ENCODE assay signal across 9 cellular contexts in the genomic region with DNA sequence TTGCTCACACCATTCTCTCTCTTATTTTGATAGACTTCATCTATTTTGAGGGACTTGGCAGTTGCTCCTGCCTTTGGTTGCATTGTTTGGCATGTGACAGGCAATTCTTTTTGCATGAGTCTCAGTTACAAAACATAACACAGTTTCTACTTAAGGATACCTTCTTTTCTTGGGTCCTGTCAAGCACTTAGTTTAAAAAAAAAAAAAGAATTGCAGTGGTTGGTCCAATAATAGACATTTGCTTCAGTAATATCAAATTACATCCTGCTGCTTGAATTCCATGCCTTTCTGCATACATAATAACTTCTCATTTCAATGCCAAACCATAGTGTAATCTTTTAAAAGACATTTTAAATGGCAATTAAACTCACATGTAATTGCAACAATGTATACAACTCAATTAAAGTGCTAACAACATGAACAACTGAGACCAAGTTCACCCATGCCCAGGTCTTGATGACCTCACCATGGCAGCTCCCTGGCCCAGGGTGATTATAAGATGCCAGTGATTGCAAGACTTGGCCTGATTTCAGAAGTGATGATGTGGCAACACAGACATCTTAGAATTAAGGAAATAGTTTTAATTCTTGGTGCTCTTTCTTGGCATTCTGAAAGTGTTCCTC. TPM values are rescaled to one million over a fixed set of nuclear protein-coding genes. Genes with fewer than 3 reads are reported as not detected.
DNase-seq lines count a peak whose midpoint lies in the region; ATAC-seq and TF ChIP-seq lines count a peak whose summit lies in the region.
"Had no signal": no experiment of that assay in that cellular context is flagged by ENCODE, and none has a peak within 500 bp of the region (broad histone marks: within the 10 kb centered on the region; RNA-seq: fewer than 3 reads in every experiment).

No MANE protein-coding gene starts in this region.

- H3K36me3 ChIP-seq in WERI-Rb-1 = no peaks in the 10 kb centered on the region
- H3K36me3 ChIP-seq in right lobe of liver = no peaks in the 10 kb centered on the region

- no peak overlapping the region for H3K4me3 Mint-ChIP-seq in naive thymus-derived CD8-positive, alpha-beta T cell

- H3K27me3 ChIP-seq in WERI-Rb-1 (ENCODE audit: insufficient read depth, low read depth, severe bottlenecking) (peaks cover 4% of the 10 kb centered on the region), right lobe of liver (no peaks in the 10 kb centered on the region)

- H3K36me3 Mint-ChIP-seq in naive thymus-derived CD8-positive, alpha-beta T cell = peaks cover 0 to 14% (median 2%) of the 10 kb centered on the region in 3 donors

- H3K4me1 Mint-ChIP-seq in naive thymus-derived CD8-positive, alpha-beta T cell = peaks cover 11 to 40% (median 28%) of the 10 kb centered on the region in 4 donors

- TF ChIP-seq CTCF in WERI-Rb-1 (IDR thresholded peaks at IDR 0.05; ENCODE audit: low read depth, low read length) (no peak), right lobe of liver (IDR thresholded peaks at IDR 0.05) (no peak)

- DNase-seq in ELR (ENCODE audit: low read depth) (peak; percentile 75), NCI-H446 treated with DMSO at 0.1 percent for 48 hours (lab: John Stamatoyannopoulos, UW) (peak; percentile 62), epithelial cell of prostate (ENCODE audit: low read depth, low spot score) (peak; percentile 73), pulmonary artery endothelial cell (ENCODE audit: low read depth, low spot score) (peak; percentile 68), WERI-Rb-1 (no peak), right lobe of liver (no peak)
- DNase-seq in naive thymus-derived CD8-positive, alpha-beta T cell = no peak

- no peak for ATAC-seq in naive thymus-derived CD8-positive, alpha-beta T cell
- no peak for ATAC-seq in GM21786 (IDR thresholded peaks at IDR 0.05; ENCODE audit: unreplicated experiment)
- no peak for ATAC-seq in right lobe of liver

- intact Hi-C loops in right lobe of liver (cut with DNase I) = no loop called here

- H3K9me3 ChIP-seq in WERI-Rb-1 (ENCODE audit: severe bottlenecking) = no peaks in the 10 kb centered on the region
- no peaks in the 10 kb centered on the region for H3K9me3 ChIP-seq in right lobe of liver

- H3K27ac ChIP-seq in epithelial cell of prostate (peak overlapping the region; percentile 52), WERI-Rb-1 (no peak overlapping the region), right lobe of liver (no peak overlapping the region)

- H3K4me1 ChIP-seq in right lobe of liver = peaks cover 0 to 13% (median 3%) of the 10 kb centered on the region in 4 donors

- H3K4me3 ChIP-seq in WERI-Rb-1 (ENCODE audit: low read depth, low read length) = no peak overlapping the region
- H3K4me3 ChIP-seq in right lobe of liver = no peak overlapping the region

- POLR2A ChIA-PET in naive thymus-derived CD8-positive, alpha-beta T cell (lab: Charles Lee) = no interaction called here

- peaks cover 0 to 4% (median 0%) of the 10 kb centered on the region in 5 donors for H3K27me3 Mint-ChIP-seq in naive thymus-derived CD8-positive, alpha-beta T cell

- TF ChIP-seq POLR2A in right lobe of liver (IDR thresholded peaks at IDR 0.05) = no peak

- H3K9me3 Mint-ChIP-seq in naive thymus-derived CD8-positive, alpha-beta T cell = no peaks in the 10 kb centered on the region

- H3K27ac Mint-ChIP-seq in naive thymus-derived CD8-positive, alpha-beta T cell = no peak overlapping the region

RNA-seq across cellular contexts. Expression of gene PLET1, which starts 32.2 kb away (rescaled TPM):
- total RNA-seq in pulmonary artery endothelial cell (not detected in 2 replicates), right lobe of liver (not detected)
- total RNA-seq in naive thymus-derived CD8-positive, alpha-beta T cell = not detected
- not detected for polyA plus RNA-seq in naive thymus-derived CD8-positive, alpha-beta T cell
- total RNA-seq: glomerular endothelial cell had no signal

Comparison
In these comparisons a context has a peak if more than half of its experiments do, and no peak if none do; other contexts are left out.
1. DNase-seq: peak in ELR (single experiment), NCI-H446 treated with DMSO at 0.1 percent for 48 hours (single experiment), epithelial cell of prostate (single experiment) and pulmonary artery endothelial cell (single experiment); none in naive thymus-derived CD8-positive, alpha-beta T cell (0 of 10), WERI-Rb-1 (single experiment) and right lobe of liver (0 of 3).